9 cellular contexts compared by ENCODE assay signal in the genomic region with DNA sequence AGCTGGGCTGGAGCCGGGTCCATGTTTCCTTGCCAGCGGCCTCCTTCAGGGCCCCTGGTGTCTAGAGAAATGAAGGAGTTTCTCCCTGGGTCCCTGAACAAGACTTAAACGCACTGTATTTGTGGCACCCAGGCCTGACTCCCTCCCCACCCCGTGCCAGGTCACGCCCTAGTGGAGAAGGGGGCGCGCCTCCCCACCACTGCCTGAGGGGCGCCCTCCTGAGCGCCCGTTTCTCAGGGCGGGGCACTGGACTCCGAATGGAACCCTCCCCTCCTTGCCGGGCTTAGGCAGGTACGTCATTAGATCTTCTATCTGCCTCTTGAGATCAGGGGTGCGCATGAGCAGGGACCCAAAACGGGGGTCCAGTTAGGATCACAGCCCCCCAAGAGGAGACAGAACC. TPM values are rescaled to one million over a fixed set of nuclear protein-coding genes. Genes with fewer than 3 reads are reported as not detected.
DNase-seq lines count a peak whose midpoint lies in the region; ATAC-seq and TF ChIP-seq lines count a peak whose summit lies in the region.
"Had no signal": no experiment of that assay in that cellular context is flagged by ENCODE, and none has a peak within 500 bp of the region (broad histone marks: within the 10 kb centered on the region; RNA-seq: fewer than 3 reads in every experiment).

No MANE protein-coding gene starts in this region.

- H3K23ac ChIP-seq in H9 (ENCODE audit: insufficient read length, low read depth, low read length) = no peak overlapping the region

- no peak overlapping the region for H3K56ac ChIP-seq in H9 (ENCODE audit: insufficient read length, low read depth, low read length)

- no peaks in the 10 kb centered on the region for H3K9me3 ChIP-seq in CD4-positive, CD25-positive, alpha-beta regulatory T cell (ENCODE audit: control insufficient read depth in 2 of 2, low read length in 2 of 2)
- H3K9me3 ChIP-seq in H9 (ENCODE audit: control insufficient read depth, low read depth, low read length) = no peaks in the 10 kb centered on the region
- H3K9me3 ChIP-seq: tibial artery had no signal

- H3K9ac ChIP-seq in H9 (ENCODE audit: extremely low read depth, insufficient read length, low read length) = no peak overlapping the region

- H3K4me3 Mint-ChIP-seq in CD4-positive, CD25-positive, alpha-beta regulatory T cell = peak overlapping the region; percentile 56 to 90 (median 74)
- peak overlapping the region; percentile 36 to 71 for H3K4me3 Mint-ChIP-seq in H9
- H3K4me3 Mint-ChIP-seq in effector memory CD8-positive, alpha-beta T cell = peak overlapping the region; percentile 71 to 85
- peak overlapping the region; percentile 72 for H3K4me3 Mint-ChIP-seq in natural killer cell

- no peak overlapping the region for H3K14ac ChIP-seq in H9 (ENCODE audit: insufficient read depth, low read length)

- intact Hi-C loops in natural killer cell (cut with micrococcal nuclease) = loop anchor here (10.0 kb wide), 1 partner anchor 617 kb away; no protein-coding TSS in a partner anchor

- H2BK5ac ChIP-seq in H9 (ENCODE audit: insufficient read length, low read length) = no peak overlapping the region

- no peak overlapping the region for H4K8ac ChIP-seq in H9 (replicated peaks; ENCODE audit: insufficient read length, low read depth, low read length)

- DNase-seq in CD4-positive, CD25-positive, alpha-beta regulatory T cell = no peak
- no peak for DNase-seq in H9
- no peak for DNase-seq in effector memory CD8-positive, alpha-beta T cell
- no peak for DNase-seq in natural killer cell
- DNase-seq in kidney glomerular epithelial cell (lab: John Stamatoyannopoulos, UW) = no peak
- DNase-seq in NCI-H1436 (lab: John Stamatoyannopoulos, UW) = no peak
- DNase-seq: tibial artery had no signal

- no peak overlapping the region for H4K91ac ChIP-seq in H9 (ENCODE audit: insufficient read length, low read depth, low read length)

- H4K5ac ChIP-seq in H9 (ENCODE audit: insufficient read length, low read depth, low read length) = no peak overlapping the region

- H3K79me2 ChIP-seq in H9 (ENCODE audit: insufficient read depth, low read length) = no peaks in the 10 kb centered on the region

- no peak overlapping the region for H2BK15ac ChIP-seq in H9 (ENCODE audit: low read depth, low read length)

- no peak overlapping the region for H3K18ac ChIP-seq in H9 (ENCODE audit: insufficient read length, low read depth, low read length)

- no peaks in the 10 kb centered on the region for H3K9me3 Mint-ChIP-seq in CD4-positive, CD25-positive, alpha-beta regulatory T cell
- H3K9me3 Mint-ChIP-seq in H9 (peaks cover 0 to 4% of the 10 kb centered on the region in 2 experiments; a peak in 1 of 5 replicates), natural killer cell (no peaks in the 10 kb centered on the region)
- H3K9me3 Mint-ChIP-seq in effector memory CD8-positive, alpha-beta T cell = no peaks in the 10 kb centered on the region

- H3K27ac Mint-ChIP-seq in CD4-positive, CD25-positive, alpha-beta regulatory T cell = peak overlapping the region in 1 of 3 donors; percentile 64
- no peak overlapping the region for H3K27ac Mint-ChIP-seq in H9
- peak overlapping the region in 1 of 2 donors; percentile 44 for H3K27ac Mint-ChIP-seq in effector memory CD8-positive, alpha-beta T cell
- H3K27ac Mint-ChIP-seq in natural killer cell = peak overlapping the region in 1 of 2 donors; percentile 72

- peaks cover 0 to 17% (median 4%) of the 10 kb centered on the region in 4 donors for H3K4me1 Mint-ChIP-seq in CD4-positive, CD25-positive, alpha-beta regulatory T cell
- H3K4me1 Mint-ChIP-seq in H9 = peaks cover 6 to 8% of the 10 kb centered on the region in 2 experiments; a peak in 3 of 4 replicates
- peaks cover 11% of the 10 kb centered on the region in 2 donors for H3K4me1 Mint-ChIP-seq in effector memory CD8-positive, alpha-beta T cell (ENCODE audit: low read depth in 2 of 2)
- H3K4me1 Mint-ChIP-seq in natural killer cell = peaks cover 6 to 21% of the 10 kb centered on the region in 2 donors

- TF ChIP-seq CTCF in H9 (conservative IDR thresholded peaks at IDR 0.05) (peak; percentile 17; the same call in 1 of the 3 replicates), natural killer cell (IDR thresholded peaks at IDR 0.05) (no peak)

- H2BK120ac ChIP-seq in H9 (ENCODE audit: low read depth, low read length, poor library complexity, severe bottlenecking) = no peak overlapping the region

- no peaks in the 10 kb centered on the region for H3K23me2 ChIP-seq in H9 (ENCODE audit: insufficient read length, low read depth, low read length, poor library complexity, severe bottlenecking)

- H3K4me2 ChIP-seq in H9 (ENCODE audit: insufficient read depth, insufficient read length, low read length) = no peak overlapping the region

- H3K27ac ChIP-seq in CD4-positive, CD25-positive, alpha-beta regulatory T cell (ENCODE audit: insufficient read depth, low read length, poor library complexity, severe bottlenecking) = no peak overlapping the region
- H3K27ac ChIP-seq in H9 (ENCODE audit: insufficient read length, low read depth, low read length) = no peak overlapping the region
- H3K27ac ChIP-seq: tibial artery had no signal

- H2BK12ac ChIP-seq in H9 (ENCODE audit: insufficient read length, low read depth, low read length) = no peak overlapping the region

- H3K27me3 Mint-ChIP-seq in CD4-positive, CD25-positive, alpha-beta regulatory T cell = peaks cover 4% of the 10 kb centered on the region
- peaks cover 16% of the 10 kb centered on the region for H3K27me3 Mint-ChIP-seq in H9 (ENCODE audit: low read depth)
- H3K27me3 Mint-ChIP-seq in effector memory CD8-positive, alpha-beta T cell = peaks cover 0 to 20% of the 10 kb centered on the region in 2 donors
- H3K27me3 Mint-ChIP-seq in natural killer cell (ENCODE audit: low read depth in 2 of 2) = peaks cover 8 to 22% of the 10 kb centered on the region in 2 donors

- no peak overlapping the region for H3K4ac ChIP-seq in H9 (ENCODE audit: low read depth, low read length)

- H2AK5ac ChIP-seq in H9 (ENCODE audit: insufficient read length, low read length) = no peak overlapping the region

- no peaks in the 10 kb centered on the region for H3K79me1 ChIP-seq in H9 (ENCODE audit: insufficient read depth, low read depth, low read length, poor library complexity, severe bottlenecking)

- no peak overlapping the region for H2BK20ac ChIP-seq in H9 (ENCODE audit: low read depth, low read length, poor library complexity, severe bottlenecking)

- peaks cover 5% of the 10 kb centered on the region for H3K36me3 Mint-ChIP-seq in CD4-positive, CD25-positive, alpha-beta regulatory T cell
- H3K36me3 Mint-ChIP-seq in H9 (ENCODE audit: insufficient read depth in 1 of 3, low read depth in 3 of 3) (no peaks in the 10 kb centered on the region), natural killer cell (no peaks in the 10 kb centered on the region)
- peaks cover 7% of the 10 kb centered on the region for H3K36me3 Mint-ChIP-seq in effector memory CD8-positive, alpha-beta T cell (ENCODE audit: insufficient read depth)

- H3K36me3 ChIP-seq in CD4-positive, CD25-positive, alpha-beta regulatory T cell (ENCODE audit: control insufficient read depth, insufficient read depth, low read length) = peaks cover 5% of the 10 kb centered on the region

- no CpG with 5 or more reads among the region's 16 CpGs for WGBS in H9 (ENCODE audit: extremely low coverage, insufficient read length, low lambda C conversion rate)

- no peak for ATAC-seq in CD4-positive, CD25-positive, alpha-beta regulatory T cell (ENCODE audit: low read depth in 2 of 2)
- ATAC-seq in effector memory CD8-positive, alpha-beta T cell (replicated peaks) = no peak
- no peak for ATAC-seq in natural killer cell
- ATAC-seq in GM21390 (IDR thresholded peaks at IDR 0.05; ENCODE audit: unreplicated experiment) = no peak
- ATAC-seq in GM21576 (IDR thresholded peaks at IDR 0.05; ENCODE audit: unreplicated experiment) = no peak

- no peak overlapping the region for H3K4me3 ChIP-seq in CD4-positive, CD25-positive, alpha-beta regulatory T cell (ENCODE audit: low read depth, low read length)

- H2AFZ ChIP-seq in H9 (ENCODE audit: low read length) = no peak overlapping the region

- H3K4me1 ChIP-seq in CD4-positive, CD25-positive, alpha-beta regulatory T cell (ENCODE audit: control insufficient read depth, insufficient read depth, low read length, poor library complexity, severe bottlenecking) = peaks cover 14% of the 10 kb centered on the region
- H3K4me1 ChIP-seq in H9 (ENCODE audit: insufficient read depth, low read length) = no peaks in the 10 kb centered on the region

- H4K20me1 ChIP-seq in H9 (ENCODE audit: control insufficient read depth, insufficient read depth, insufficient read length) = no peaks in the 10 kb centered on the region

- H3T11ph ChIP-seq in H9 (ENCODE audit: low read length) = no peak overlapping the region

- no peaks in the 10 kb centered on the region for H3K27me3 ChIP-seq in CD4-positive, CD25-positive, alpha-beta regulatory T cell (ENCODE audit: control insufficient read depth, insufficient read depth, low read length)
- no peaks in the 10 kb centered on the region for H3K27me3 ChIP-seq in H9 (ENCODE audit: insufficient read depth, low read length)
- H3K27me3 ChIP-seq: tibial artery had no signal

RNA-seq across cellular contexts. Expression of gene ODC1, which starts 16.3 kb away (rescaled TPM):
- total RNA-seq in CD4-positive, CD25-positive, alpha-beta regulatory T cell = 105 TPM
- polyA plus RNA-seq in CD4-positive, CD25-positive, alpha-beta regulatory T cell = 100 to 1,000 TPM in 2 of 4 donors, 10 to 100 TPM in 2; 74.1 to 113 (median 92.6) TPM
- total RNA-seq in H9 (2021) = 46.5 and 48.3 TPM in 2 replicates
- total RNA-seq in natural killer cell = 10 to 100 TPM; 38.7 to 85.4 (median 43.8) TPM
